Comparison of ENCODE assay signal across 1 cellular context in the genomic region with DNA sequence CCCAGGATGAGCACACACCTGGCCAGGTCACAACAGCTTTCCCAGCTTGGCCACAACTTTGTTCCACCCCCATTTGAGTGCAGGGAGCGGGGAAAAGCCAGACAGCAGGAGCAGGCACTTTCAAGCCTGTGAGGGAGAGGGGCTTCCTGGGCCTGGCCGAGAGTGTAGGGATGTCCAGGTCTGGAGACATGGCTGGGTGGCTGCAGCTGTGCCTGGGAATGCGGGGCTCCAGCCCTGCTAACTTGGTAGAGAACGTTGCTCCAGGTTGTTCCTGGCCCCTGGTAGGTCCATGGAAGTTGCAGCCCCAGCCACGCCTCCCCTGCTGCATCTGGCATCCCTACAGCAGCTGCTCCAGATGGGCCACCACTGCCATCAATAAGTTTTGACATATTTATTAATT.
TF ChIP-seq lines count a peak whose summit lies in the region.

No MANE protein-coding gene starts in this region.

TF ChIP-seq in H1, 55 proteins besides CTCF, POLR2A, EP300 and RAD21 (continued from another document):
- TF ChIP-seq SIN3A (conservative IDR thresholded peaks at IDR 0.05 in 1 of 2, IDR thresholded peaks at IDR 0.05 in 1 of 2; ENCODE audit: low read depth in 1 of 2, low read length in 2 of 2), result no peak
